ENCODE assay signal across 37 cellular contexts in genomic region chrX:10025742-10026493, GRCh38. TPM values are rescaled to one million over a fixed set of nuclear protein-coding genes. Genes with fewer than 3 reads are reported as not detected.
"Had no signal": no experiment of that assay in that cellular context is flagged by ENCODE, and none has a peak within 500 bp of the region (broad histone marks: within the 10 kb centered on the region; RNA-seq: fewer than 3 reads in every experiment).

No MANE protein-coding gene starts in this region.

- H3K4me3 Mint-ChIP-seq: activated CD4-positive, alpha-beta memory T cell treated with anti-CD3 and anti-CD28 coated beads, Interleukin-2, amount 10 ng/mL, durations not matched to agents 7 days and 5 days; activated naive CD4-positive, alpha-beta T cell treated with anti-CD3 and anti-CD28 coated beads, Interleukin-2, amount 50 U/mL, for 24 hours; activated naive CD8-positive, alpha-beta T cell treated with anti-CD3 and anti-CD28 coated beads, Interleukin-2, amount 10 ng/mL, durations not matched to agents 7 days and 5 days; activated T-cell treated with anti-CD3 and anti-CD28 coated beads, Interleukin-2, amount 50 U/mL, for 24 hours; T-helper 1 cell treated with Interleukin-12 subunit alpha and Interleukin-12 subunit beta and Interleukin-4 antibody, amounts not matched to agents 30 μg/mL and 1 μg/mL, for 36 hours; T-helper 2 cell treated with Interferon-gamma antibody and Interleukin-4, amounts not matched to agents 5 μg/mL and 100 μg/mL, for 36 hours had no signal

- H3K9me2 ChIP-seq: SK-N-SH had no signal

- H3K27me3 Mint-ChIP-seq: activated CD4-positive, alpha-beta memory T cell treated with anti-CD3 and anti-CD28 coated beads, Interleukin-2, amount 10 ng/mL, durations not matched to agents 7 days and 5 days; activated naive CD4-positive, alpha-beta T cell treated with anti-CD3 and anti-CD28 coated beads, Interleukin-2, amount 50 U/mL, for 24 hours; activated naive CD8-positive, alpha-beta T cell treated with anti-CD3 and anti-CD28 coated beads, Interleukin-2, amount 10 ng/mL, durations not matched to agents 7 days and 5 days had no signal

- H3K27ac ChIP-seq: body of pancreas, Peyer's patch, SJSA1 had no signal

- H3K4me2 ChIP-seq: SK-N-SH had no signal

- H3K27me3 ChIP-seq: body of pancreas, MG63, Peyer's patch, SJSA1 had no signal

- H3K36me3 Mint-ChIP-seq: activated naive CD4-positive, alpha-beta T cell treated with anti-CD3 and anti-CD28 coated beads, Interleukin-2, amount 50 U/mL, for 24 hours had no signal

- FAIRE-seq: astrocyte, TTC549 had no signal

- H3K9me3 Mint-ChIP-seq: activated CD4-positive, alpha-beta memory T cell treated with anti-CD3 and anti-CD28 coated beads, Interleukin-2, amount 10 ng/mL, durations not matched to agents 7 days and 5 days; activated naive CD4-positive, alpha-beta T cell treated with anti-CD3 and anti-CD28 coated beads, Interleukin-2, amount 50 U/mL, for 24 hours; activated naive CD8-positive, alpha-beta T cell treated with anti-CD3 and anti-CD28 coated beads, Interleukin-2, amount 10 ng/mL, durations not matched to agents 7 days and 5 days; activated T-cell treated with anti-CD3 and anti-CD28 coated beads, Interleukin-2, amount 50 U/mL, for 24 hours; activated T-helper 2 cell treated with anti-CD3 and anti-CD28 coated beads, Interferon-gamma antibody, Interleukin-2, Interleukin-4, amounts not matched to agents 10 μg/mL and 5 μg/mL and 100 μg/mL, durations not matched to agents 14 hours and 24 hours and 36 hours; T-helper 1 cell treated with Interleukin-12 subunit alpha and Interleukin-12 subunit beta and Interleukin-4 antibody, amounts not matched to agents 30 μg/mL and 1 μg/mL, for 36 hours; T-helper 2 cell treated with Interferon-gamma antibody and Interleukin-4, amounts not matched to agents 5 μg/mL and 100 μg/mL, for 36 hours had no signal

- H3K9me3 ChIP-seq: body of pancreas, MG63, Peyer's patch, SJSA1, SK-N-SH had no signal

- H3K4me3 ChIP-seq: body of pancreas, MG63, Peyer's patch, SJSA1 had no signal

- H3K27ac Mint-ChIP-seq: activated CD4-positive, alpha-beta memory T cell treated with anti-CD3 and anti-CD28 coated beads, Interleukin-2, amount 10 ng/mL, durations not matched to agents 7 days and 5 days; activated naive CD4-positive, alpha-beta T cell treated with anti-CD3 and anti-CD28 coated beads, Interleukin-2, amount 50 U/mL, for 24 hours; activated naive CD8-positive, alpha-beta T cell treated with anti-CD3 and anti-CD28 coated beads, Interleukin-2, amount 10 ng/mL, durations not matched to agents 7 days and 5 days; activated T-cell treated with anti-CD3 and anti-CD28 coated beads, Interleukin-2, amount 50 U/mL, for 24 hours; activated T-helper 2 cell treated with anti-CD3 and anti-CD28 coated beads, Interferon-gamma antibody, Interleukin-2, Interleukin-4, amounts not matched to agents 10 μg/mL and 5 μg/mL and 100 μg/mL, durations not matched to agents 14 hours and 24 hours and 36 hours; T-helper 1 cell treated with Interleukin-12 subunit alpha and Interleukin-12 subunit beta and Interleukin-4 antibody, amounts not matched to agents 30 μg/mL and 1 μg/mL, for 36 hours; T-helper 2 cell treated with Interferon-gamma antibody and Interleukin-4, amounts not matched to agents 5 μg/mL and 100 μg/mL, for 36 hours had no signal

- ATAC-seq: activated CD4-positive, CD25-positive, alpha-beta regulatory T cell treated with anti-CD3 and anti-CD28 coated beads, Interleukin-2, amount 50 U/mL, for 24 hours; body of pancreas; PC-3 had no signal

- DNase-seq: activated CD4-positive, alpha-beta memory T cell treated with anti-CD3 and anti-CD28 coated beads, Interleukin-2, amount 10 ng/mL, durations not matched to agents 7 days and 5 days; activated CD4-positive, alpha-beta T cell treated with anti-CD3 and anti-CD28 coated beads for 4 hours; activated gamma-delta T cell; activated naive CD4-positive, alpha-beta T cell treated with Interleukin-2 at 50 U/mL for 16 hours; activated naive CD8-positive, alpha-beta T cell treated with anti-CD3 and anti-CD28 coated beads, Interleukin-2, amount 10 ng/mL, durations not matched to agents 7 days and 5 days; activated T-cell treated with anti-CD3 and anti-CD28 coated beads, Interleukin-2, amount 50 U/mL, for 24 hours; body of pancreas; central memory CD4-positive, alpha-beta T cell; Kasumi-1; KG1; MG63; MV-4-11; NCI-H1092; NCI-H1417; NCI-H146; NCI-H187; NCI-H2029 treated with DMSO at 0.1 percent for 48 hours; NCI-H2107; NCI-H2171; NCI-H510A; NCI-H526; NCI-H748 treated with DMSO at 0.1 percent for 48 hours; NK-92 treated with Interleukin-12 subunit alpha and Interleukin-12 subunit beta, amount 100 ng/mL, for 24 hours; PC-3; RPMI8226; SHP77 treated with DMSO at 0.1 percent for 48 hours; SK-N-SH had no signal

- H3K9ac ChIP-seq: SK-N-SH had no signal

- H3K36me3 ChIP-seq: MG63, Peyer's patch had no signal

RNA-seq across cellular contexts. Expression of gene CLDN34, which starts 58.8 kb away (rescaled TPM):
- total RNA-seq: activated CD4-positive, alpha-beta memory T cell treated with anti-CD3 and anti-CD28 coated beads, Interleukin-2, amount 10 ng/mL, durations not matched to agents 7 days and 5 days; activated naive CD8-positive, alpha-beta T cell treated with anti-CD3 and anti-CD28 coated beads, Interleukin-2, amount 10 ng/mL, durations not matched to agents 7 days and 5 days; activated T-helper 2 cell treated with anti-CD3 and anti-CD28 coated beads, Interferon-gamma antibody, Interleukin-2, Interleukin-4, amounts not matched to agents 10 μg/mL and 5 μg/mL and 100 μg/mL, durations not matched to agents 14 hours and 24 hours and 36 hours; Peyer's patch; SJSA1 had no signal
- polyA plus RNA-seq: adipose tissue, SK-N-SH had no signal
